Comparison of ENCODE assay signal across 21 cellular contexts in the genomic region with DNA sequence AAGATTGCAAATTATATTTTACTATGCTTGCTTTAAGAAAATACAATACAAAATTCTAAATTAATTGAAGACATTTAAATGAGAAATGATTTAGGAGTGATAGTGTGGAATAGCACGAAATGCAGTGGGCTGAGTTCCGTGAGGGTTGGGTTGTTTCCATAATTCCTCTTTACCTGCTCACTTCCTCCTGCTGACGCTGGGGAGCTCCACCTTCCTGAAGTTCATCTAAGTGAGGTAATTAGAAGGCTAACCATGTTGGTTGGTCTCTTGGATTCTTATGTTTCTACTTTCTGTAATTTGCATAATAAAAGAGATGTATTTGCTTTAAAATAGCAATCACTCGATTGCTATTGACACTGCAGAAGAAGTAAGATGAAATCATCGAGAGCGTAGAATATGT. TPM values are rescaled to one million over a fixed set of nuclear protein-coding genes. Genes with fewer than 3 reads are reported as not detected.
"Had no signal": no experiment of that assay in that cellular context is flagged by ENCODE, and none has a peak within 500 bp of the region (broad histone marks: within the 10 kb centered on the region; RNA-seq: fewer than 3 reads in every experiment).

No MANE protein-coding gene starts in this region.

- FAIRE-seq: bronchial epithelial cell, RCC 7860 had no signal

- ATAC-seq: activated CD8-positive, alpha-beta memory T cell treated with anti-CD3 and anti-CD28 coated beads, Interleukin-2, amount 10 ng/mL, durations not matched to agents 7 days and 5 days had no signal

- H3K9me3 ChIP-seq: MG63 had no signal

- H3K27me3 ChIP-seq: MG63 had no signal

- H3K4me3 ChIP-seq: MG63 had no signal

- H3K36me3 ChIP-seq: MG63 had no signal

- DNase-seq: activated B cell treated with CpG ODN at 0.5 μM for 24 hours; activated CD4-positive, alpha-beta T cell treated with anti-CD3 and anti-CD28 coated beads for 1 hour; activated CD4-positive, alpha-beta T cell treated with anti-CD3 and anti-CD28 coated beads, Interleukin-2, amount 10 ng/mL, durations not matched to agents 24 days and 14 days; activated CD4-positive, alpha-beta T cell treated with anti-CD3 and anti-CD28 coated beads, Interleukin-2, amount 50 U/mL, for 48 hours; activated CD8-positive, alpha-beta memory T cell treated with anti-CD3 and anti-CD28 coated beads, Interleukin-2, amount 10 ng/mL, durations not matched to agents 7 days and 5 days; activated effector memory CD4-positive, alpha-beta T cell treated with Interleukin-2 at 50 U/mL for 16 hours; activated naive CD4-positive, alpha-beta T cell; activated T-cell treated with anti-CD3 and anti-CD28 coated beads, Interleukin-2, amount 50 U/mL, for 24 hours; aorta; central memory CD4-positive, alpha-beta T cell; MG63; NCI-H1105; NCI-H1436; NCI-H187 treated with DMSO at 0.1 percent for 48 hours; NCI-H2081 treated with DMSO at 0.1 percent for 48 hours; NCI-H345; NCI-H510A; NCI-H526 treated with DMSO at 0.1 percent for 48 hours; SHP77 treated with DMSO at 0.1 percent for 48 hours had no signal

RNA-seq across cellular contexts. Expression of gene OR14I1, which starts 4.7 kb away (rescaled TPM):
- polyA plus RNA-seq: aorta had no signal

RNA-seq across cellular contexts. Expression of gene OR2T27, which starts 42.6 kb away (rescaled TPM):
- polyA plus RNA-seq: aorta had no signal

RNA-seq across cellular contexts. Expression of gene OR2T35, which starts 52.8 kb away (rescaled TPM):
- polyA plus RNA-seq: aorta had no signal
